In genomic region chr6:38618301-38618700, GRCh38 we compare ENCODE assay signal across 6 cellular contexts. TPM values are rescaled to one million over a fixed set of nuclear protein-coding genes. Genes with fewer than 3 reads are reported as not detected.
DNase-seq lines count a peak whose midpoint lies in the region; ATAC-seq and TF ChIP-seq lines count a peak whose summit lies in the region.
"Not testable (repeated sequence)": the region's sequence is repeated elsewhere in the genome, so short reads cannot be mapped to it uniquely, and the experiment has no call there.

No MANE protein-coding gene starts in this region.

- in situ Hi-C loops in astrocyte of the spinal cord (cut with HindIII; ENCODE audit: low sequenced_read_pairs): not testable (repeated sequence)

- not testable (repeated sequence) for H3K4me1 Mint-ChIP-seq in activated T-helper 1 cell treated with anti-CD3 and anti-CD28 coated beads, Interleukin-12 subunit alpha, Interleukin-12 subunit beta, Interleukin-2, Interleukin-4 antibody, amounts not matched to agents 30 ng/mL and 10 ng/mL and 1 ng/mL, durations not matched to agents 14 hours and 24 hours and 36 hours (ENCODE audit: low read depth); neural progenitor cell

- H2AFZ ChIP-seq in neural progenitor cell (replicated peaks): not testable (repeated sequence)

- H3K4me1 ChIP-seq in HUES48 (ENCODE audit: control insufficient read depth, insufficient read depth, low read length) (peaks cover 15% of the 10 kb centered on the region), neural progenitor cell (peaks cover 19% of the 10 kb centered on the region)
- not testable (repeated sequence) for H3K4me1 ChIP-seq in left lung

- H3K27me3 Mint-ChIP-seq in activated T-helper 1 cell treated with anti-CD3 and anti-CD28 coated beads, Interleukin-12 subunit alpha, Interleukin-12 subunit beta, Interleukin-2, Interleukin-4 antibody, amounts not matched to agents 30 ng/mL and 10 ng/mL and 1 ng/mL, durations not matched to agents 14 hours and 24 hours and 36 hours (ENCODE audit: insufficient read depth); neural progenitor cell (ENCODE audit: insufficient read depth, low read depth): not testable (repeated sequence)

- H3K27ac ChIP-seq in HUES48 (ENCODE audit: low read depth, low read length): peak overlapping the region; percentile 77
- H3K27ac ChIP-seq in left lung, neural progenitor cell: not testable (repeated sequence)

- not testable (repeated sequence) for H3K36me3 ChIP-seq in HUES48 (ENCODE audit: control insufficient read depth, insufficient read depth, low read length); left lung; neural progenitor cell

- intact Hi-C loops in activated T-helper 1 cell treated with anti-CD3 and anti-CD28 coated beads, Interleukin-12 subunit alpha, Interleukin-12 subunit beta, Interleukin-2, Interleukin-4 antibody, amounts not matched to agents 30 ng/mL and 10 ng/mL and 1 ng/mL, durations not matched to agents 14 hours and 24 hours and 36 hours (cut with micrococcal nuclease); left lung (cut with DNase I): not testable (repeated sequence)

- not testable (repeated sequence) for H3K4me2 ChIP-seq in neural progenitor cell

- not testable (repeated sequence) for H3K4me3 ChIP-seq in HUES48 (ENCODE audit: low read depth, low read length); astrocyte of the spinal cord (ENCODE audit: low read depth, low read length); left lung; neural progenitor cell

- peaks cover 17% of the 10 kb centered on the region for H3F3A ChIP-seq in neural progenitor cell (ENCODE audit: low read depth)

- TF ChIP-seq CTCF in astrocyte of the spinal cord (IDR thresholded peaks at IDR 0.05; ENCODE audit: low read depth, low read length); left lung (IDR thresholded peaks at IDR 0.05); neural progenitor cell (IDR thresholded peaks at IDR 0.05): not testable (repeated sequence)

- H3K9me3 Mint-ChIP-seq in activated T-helper 1 cell treated with anti-CD3 and anti-CD28 coated beads, Interleukin-12 subunit alpha, Interleukin-12 subunit beta, Interleukin-2, Interleukin-4 antibody, amounts not matched to agents 30 ng/mL and 10 ng/mL and 1 ng/mL, durations not matched to agents 14 hours and 24 hours and 36 hours; neural progenitor cell: not testable (repeated sequence)

- not testable (repeated sequence) for H4K20me1 ChIP-seq in neural progenitor cell (ENCODE audit: low read depth)

- not testable (repeated sequence) for H3K4me3 Mint-ChIP-seq in activated T-helper 1 cell treated with anti-CD3 and anti-CD28 coated beads, Interleukin-12 subunit alpha, Interleukin-12 subunit beta, Interleukin-2, Interleukin-4 antibody, amounts not matched to agents 30 ng/mL and 10 ng/mL and 1 ng/mL, durations not matched to agents 14 hours and 24 hours and 36 hours; neural progenitor cell

- peak overlapping the region; percentile 27 for H3K27ac Mint-ChIP-seq in activated T-helper 1 cell treated with anti-CD3 and anti-CD28 coated beads, Interleukin-12 subunit alpha, Interleukin-12 subunit beta, Interleukin-2, Interleukin-4 antibody, amounts not matched to agents 30 ng/mL and 10 ng/mL and 1 ng/mL, durations not matched to agents 14 hours and 24 hours and 36 hours
- not testable (repeated sequence) for H3K27ac Mint-ChIP-seq in neural progenitor cell

- H3K27me3 ChIP-seq in HUES48 (ENCODE audit: control insufficient read depth, insufficient read depth, low read length); left lung; neural progenitor cell: not testable (repeated sequence)

- peak; percentile 32 for ATAC-seq in left lung

- DNase-seq in ELF-1 (ENCODE audit: low read depth, low spot score) (peak; percentile 32), astrocyte of the spinal cord (ENCODE audit: low read depth, low spot score) (peak; percentile 4), neural progenitor cell (ENCODE audit: low spot score) (peak; percentile 8)
- DNase-seq in activated T-helper 1 cell treated with anti-CD3 and anti-CD28 coated beads, Interleukin-12 subunit alpha, Interleukin-12 subunit beta, Interleukin-2, Interleukin-4 antibody, amounts not matched to agents 30 ng/mL and 10 ng/mL and 1 ng/mL, durations not matched to agents 14 hours and 24 hours and 36 hours (ENCODE audit: low spot score); left lung: not testable (repeated sequence)

- H3K9ac ChIP-seq in HUES48 (ENCODE audit: low read depth, low read length); neural progenitor cell: not testable (repeated sequence)

- H3K9me3 ChIP-seq in HUES48 (ENCODE audit: control insufficient read depth, insufficient read depth, low read length); left lung; neural progenitor cell (ENCODE audit: low read depth): not testable (repeated sequence)

- H3K36me3 Mint-ChIP-seq in activated T-helper 1 cell treated with anti-CD3 and anti-CD28 coated beads, Interleukin-12 subunit alpha, Interleukin-12 subunit beta, Interleukin-2, Interleukin-4 antibody, amounts not matched to agents 30 ng/mL and 10 ng/mL and 1 ng/mL, durations not matched to agents 14 hours and 24 hours and 36 hours (ENCODE audit: low read depth); neural progenitor cell: not testable (repeated sequence)

- not testable (repeated sequence) for H3K79me2 ChIP-seq in neural progenitor cell (ENCODE audit: low read depth)

RNA-seq across cellular contexts. Expression of gene BTBD9, which starts 21.4 kb away (rescaled TPM):
- 14.5 and 16.4 TPM in 2 replicates for total RNA-seq in activated T-helper 1 cell treated with anti-CD3 and anti-CD28 coated beads, Interleukin-12 subunit alpha, Interleukin-12 subunit beta, Interleukin-2, Interleukin-4 antibody, amounts not matched to agents 30 ng/mL and 10 ng/mL and 1 ng/mL, durations not matched to agents 14 hours and 24 hours and 36 hours
- 10 to 100 TPM; 42.3 to 44.0 TPM for total RNA-seq in left lung
- total RNA-seq in neural progenitor cell (ENCODE audit: low replicate concordance): 16.4 and 16.9 TPM in 2 replicates
